8 cellular contexts compared by ENCODE assay signal in genomic region chr14:39113685-39114072, GRCh38.
DNase-seq lines count a peak whose midpoint lies in the region; ATAC-seq and TF ChIP-seq lines count a peak whose summit lies in the region.

No MANE protein-coding gene starts in this region.

- POLR2A ChIA-PET in RWPE1 (lab: Yijun Ruan, JAX; ENCODE audit: low non-redundant PET): interaction anchor here (1.4 kb wide), 1 partner anchor 11 kb away, joined by 4 read pairs; the partner anchor contains the start of gene SEC23A

- peaks cover 3% of the 10 kb centered on the region for H3K4me1 ChIP-seq in rectal smooth muscle tissue (ENCODE audit: control insufficient read depth, insufficient read depth, low read length)

- no peak overlapping the region for H3K9ac ChIP-seq in rectal smooth muscle tissue (ENCODE audit: low read length)

- CTCF ChIA-PET in RWPE1 (lab: Yijun Ruan, JAX): no interaction called here

- no peak for ATAC-seq in HG02885 (IDR thresholded peaks at IDR 0.05; ENCODE audit: poor library complexity, unreplicated experiment)

- TF ChIP-seq CTCF in GM12864 (IDR thresholded peaks at IDR 0.05; ENCODE audit: low read depth, low read length, missing control alignments): no peak
- no peak for TF ChIP-seq CTCF in RWPE1 (conservative IDR thresholded peaks at IDR 0.05; ENCODE audit: low read depth)
- no peak for TF ChIP-seq CTCF in fibroblast of mammary gland (conservative IDR thresholded peaks at IDR 0.05; ENCODE audit: control insufficient read depth, insufficient read depth, low read depth, low read length)

- peak overlapping the region; percentile 81 for H3K27ac ChIP-seq in RWPE1
- peak overlapping the region; percentile 65 for H3K27ac ChIP-seq in rectal smooth muscle tissue (ENCODE audit: low read depth, low read length)

- peak overlapping the region; percentile 67 for H3K4me3 ChIP-seq in GM12864 (ENCODE audit: low read depth, low read length)
- peak overlapping the region; percentile 87 for H3K4me3 ChIP-seq in fibroblast of mammary gland (ENCODE audit: control insufficient read depth, low read depth, low read length)
- peak overlapping the region; percentile 19 for H3K4me3 ChIP-seq in rectal smooth muscle tissue (ENCODE audit: low read length)

- H3K27me3 ChIP-seq in rectal smooth muscle tissue (ENCODE audit: control insufficient read depth, insufficient read depth, low read length): no peaks in the 10 kb centered on the region

- no peak for DNase-seq in GM12864 (ENCODE audit: low read depth)
- DNase-seq in RWPE1 (ENCODE audit: low spot score): no peak
- no peak for DNase-seq in fibroblast of mammary gland (ENCODE audit: low read depth)
- no peak for DNase-seq in SKM-1 (lab: John Stamatoyannopoulos, UW; ENCODE audit: unreplicated experiment)
- DNase-seq in dedifferentiated amniotic fluid mesenchymal stem cell (ENCODE audit: extremely low spot score): no peak
- no peak for DNase-seq in cerebellar cortex (ENCODE audit: low spot score)

- H3K36me3 ChIP-seq in rectal smooth muscle tissue (ENCODE audit: control insufficient read depth, insufficient read depth, low read length): no peaks in the 10 kb centered on the region

Comparison
In these comparisons a context has a peak if more than half of its experiments do, and no peak if none do; other contexts are left out.
1. H3K4me3 ChIP-seq: peak in every context shown above with its lines; median percentile 87 in fibroblast of mammary gland; 67 in GM12864; 19 in rectal smooth muscle tissue.